10 cellular contexts compared by ENCODE assay signal in the genomic region with DNA sequence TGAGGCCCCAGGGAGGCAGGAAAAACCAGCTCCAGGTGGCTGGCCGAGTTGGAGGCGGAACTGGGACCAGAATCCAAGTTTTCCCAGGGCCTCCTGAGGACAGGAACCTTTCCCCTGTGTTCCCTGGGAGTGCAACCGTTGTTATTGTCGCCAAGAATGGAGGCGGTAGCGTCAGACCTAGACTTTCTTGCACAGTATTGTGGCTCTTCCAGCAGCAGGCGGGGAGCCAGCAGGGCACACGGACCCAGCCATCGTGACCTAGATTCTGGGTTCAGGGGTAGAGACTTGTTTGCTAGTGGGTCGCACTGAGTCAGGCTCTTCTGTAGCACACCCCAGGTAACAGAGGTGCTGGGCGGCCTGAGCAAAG. TPM values are rescaled to one million over a fixed set of nuclear protein-coding genes. Genes with fewer than 3 reads are reported as not detected.
DNase-seq lines count a peak whose midpoint lies in the region; ATAC-seq and TF ChIP-seq lines count a peak whose summit lies in the region.
"Had no signal": no experiment of that assay in that cellular context is flagged by ENCODE, and none has a peak within 500 bp of the region (broad histone marks: within the 10 kb centered on the region; RNA-seq: fewer than 3 reads in every experiment).

No MANE protein-coding gene starts in this region.

- intact Hi-C loops in upper lobe of right lung (cut with DNase I): no loop called here

- no peak for TF ChIP-seq CTCF in upper lobe of right lung (IDR thresholded peaks at IDR 0.05)

- H3K4me1 Mint-ChIP-seq in activated naive CD4-positive, alpha-beta T cell treated with anti-CD3 and anti-CD28 coated beads, Interleukin-2, amount 50 U/mL, for 24 hours: peaks cover 21% of the 10 kb centered on the region
- H3K4me1 Mint-ChIP-seq in naive thymus-derived CD8-positive, alpha-beta T cell: peaks cover 4 to 31% (median 21%) of the 10 kb centered on the region in 4 donors

- no peak for DNase-seq in activated naive CD4-positive, alpha-beta T cell treated with anti-CD3 and anti-CD28 coated beads, Interleukin-2, amount 50 U/mL, for 72 hours (ENCODE audit: low spot score in 2 of 2)
- no peak for DNase-seq in effector memory CD4-positive, alpha-beta T cell
- DNase-seq in naive thymus-derived CD8-positive, alpha-beta T cell: no peak
- DNase-seq in upper lobe of right lung (no peak), UCSD-AML1 (lab: John Stamatoyannopoulos, UW; ENCODE audit: unreplicated experiment) (no peak), foreskin melanocyte (no peak)

- peak overlapping the region; percentile 26 for H3K4me3 ChIP-seq in effector memory CD4-positive, alpha-beta T cell (ENCODE audit: insufficient read depth, low read depth, low read length, poor library complexity, severe bottlenecking)
- peak overlapping the region; percentile 41 for H3K4me3 ChIP-seq in upper lobe of right lung

- peaks cover 6% of the 10 kb centered on the region for H3K27me3 Mint-ChIP-seq in activated naive CD4-positive, alpha-beta T cell treated with anti-CD3 and anti-CD28 coated beads, Interleukin-2, amount 50 U/mL, for 24 hours
- peaks cover 8 to 50% (median 29%) of the 10 kb centered on the region in 5 donors for H3K27me3 Mint-ChIP-seq in naive thymus-derived CD8-positive, alpha-beta T cell

- no peaks in the 10 kb centered on the region for H3K36me3 Mint-ChIP-seq in activated naive CD4-positive, alpha-beta T cell treated with anti-CD3 and anti-CD28 coated beads, Interleukin-2, amount 50 U/mL, for 24 hours
- no peaks in the 10 kb centered on the region for H3K36me3 Mint-ChIP-seq in activated naive CD4-positive, alpha-beta T cell treated with anti-CD3 and anti-CD28 coated beads, Interleukin-2, amount 50 U/mL, for 72 hours
- H3K36me3 Mint-ChIP-seq in naive thymus-derived CD8-positive, alpha-beta T cell: no peaks in the 10 kb centered on the region

- no peaks in the 10 kb centered on the region for H3K36me3 ChIP-seq in effector memory CD4-positive, alpha-beta T cell (ENCODE audit: control insufficient read depth, insufficient read depth, low read length)
- no peaks in the 10 kb centered on the region for H3K36me3 ChIP-seq in upper lobe of right lung

- H3K4me3 Mint-ChIP-seq in activated naive CD4-positive, alpha-beta T cell treated with anti-CD3 and anti-CD28 coated beads, Interleukin-2, amount 50 U/mL, for 24 hours: peak overlapping the region; percentile 42
- peak overlapping the region; percentile 48 to 74 (median 62) for H3K4me3 Mint-ChIP-seq in naive thymus-derived CD8-positive, alpha-beta T cell

- peaks cover 29% of the 10 kb centered on the region for H3K4me1 ChIP-seq in effector memory CD4-positive, alpha-beta T cell (ENCODE audit: control insufficient read depth, insufficient read depth, low read length, poor library complexity, severe bottlenecking)
- peaks cover 13% of the 10 kb centered on the region for H3K4me1 ChIP-seq in upper lobe of right lung

- POLR2A ChIA-PET in naive thymus-derived CD8-positive, alpha-beta T cell (lab: Charles Lee): no interaction called here

- H3K9me3 Mint-ChIP-seq in activated naive CD4-positive, alpha-beta T cell treated with anti-CD3 and anti-CD28 coated beads, Interleukin-2, amount 50 U/mL, for 24 hours: no peaks in the 10 kb centered on the region
- H3K9me3 Mint-ChIP-seq in activated naive CD4-positive, alpha-beta T cell treated with anti-CD3 and anti-CD28 coated beads, Interleukin-2, amount 50 U/mL, for 72 hours: no peaks in the 10 kb centered on the region
- no peaks in the 10 kb centered on the region for H3K9me3 Mint-ChIP-seq in naive thymus-derived CD8-positive, alpha-beta T cell

- ATAC-seq in activated naive CD4-positive, alpha-beta T cell treated with anti-CD3 and anti-CD28 coated beads, Interleukin-2, amount 50 U/mL, for 72 hours: no peak
- peak; percentile 37 to 44 for ATAC-seq in naive thymus-derived CD8-positive, alpha-beta T cell
- ATAC-seq in upper lobe of right lung (no peak), HG02840 (IDR thresholded peaks at IDR 0.05; ENCODE audit: low FRiP score, unreplicated experiment) (no peak)

- no peak overlapping the region for H3K27ac Mint-ChIP-seq in activated naive CD4-positive, alpha-beta T cell treated with anti-CD3 and anti-CD28 coated beads, Interleukin-2, amount 50 U/mL, for 24 hours
- H3K27ac Mint-ChIP-seq in activated naive CD4-positive, alpha-beta T cell treated with anti-CD3 and anti-CD28 coated beads, Interleukin-2, amount 50 U/mL, for 72 hours: no peak overlapping the region
- peak overlapping the region in 1 of 10 donors; percentile 55 for H3K27ac Mint-ChIP-seq in naive thymus-derived CD8-positive, alpha-beta T cell

- H3K9me3 ChIP-seq in effector memory CD4-positive, alpha-beta T cell (ENCODE audit: control insufficient read depth, low read length): no peaks in the 10 kb centered on the region
- H3K9me3 ChIP-seq in upper lobe of right lung: no peaks in the 10 kb centered on the region

- H3K27ac ChIP-seq in effector memory CD4-positive, alpha-beta T cell (ENCODE audit: insufficient read depth, low read length, poor library complexity, severe bottlenecking): no peak overlapping the region
- no peak overlapping the region for H3K27ac ChIP-seq in upper lobe of right lung
- H3K27ac ChIP-seq: VCaP had no signal

- H3K27me3 ChIP-seq in effector memory CD4-positive, alpha-beta T cell (replicated peaks; ENCODE audit: control insufficient read depth, insufficient read depth, low read length, poor library complexity, severe bottlenecking): no peaks in the 10 kb centered on the region
- peaks cover 14% of the 10 kb centered on the region for H3K27me3 ChIP-seq in upper lobe of right lung

RNA-seq across cellular contexts. Expression of a gene that starts 0.7 kb away (rescaled TPM):
- total RNA-seq in activated naive CD4-positive, alpha-beta T cell treated with anti-CD3 and anti-CD28 coated beads, Interleukin-2, amount 50 U/mL, for 72 hours: under 1 TPM in 1 of 2 donors, not detected in 1; 0.08 TPM
- total RNA-seq in naive thymus-derived CD8-positive, alpha-beta T cell: not detected
- 1 to 10 TPM in 1 of 3 donors, not detected in 2; 1.1 TPM for polyA plus RNA-seq in naive thymus-derived CD8-positive, alpha-beta T cell
- total RNA-seq in upper lobe of right lung: 0.23 TPM
- polyA plus RNA-seq: fibroblast of lung had no signal

RNA-seq across cellular contexts. Expression of a gene that starts 36.3 kb away (rescaled TPM):
- total RNA-seq in activated naive CD4-positive, alpha-beta T cell treated with anti-CD3 and anti-CD28 coated beads, Interleukin-2, amount 50 U/mL, for 72 hours: not detected
- total RNA-seq in naive thymus-derived CD8-positive, alpha-beta T cell: not detected
- polyA plus RNA-seq in naive thymus-derived CD8-positive, alpha-beta T cell: not detected
- not detected for total RNA-seq in upper lobe of right lung
- polyA plus RNA-seq: fibroblast of lung had no signal

RNA-seq across cellular contexts. Expression of a gene that starts 41.9 kb away (rescaled TPM):
- not detected for total RNA-seq in activated naive CD4-positive, alpha-beta T cell treated with anti-CD3 and anti-CD28 coated beads, Interleukin-2, amount 50 U/mL, for 72 hours
- not detected for total RNA-seq in naive thymus-derived CD8-positive, alpha-beta T cell
- under 1 TPM in 1 of 3 donors, not detected in 2; 0.10 TPM for polyA plus RNA-seq in naive thymus-derived CD8-positive, alpha-beta T cell
- not detected for total RNA-seq in upper lobe of right lung
- total RNA-seq: fibroblast of lung had no signal
- polyA plus RNA-seq: fibroblast of lung had no signal

RNA-seq across cellular contexts. Expression of a gene that starts 51.3 kb away (rescaled TPM):
- under 1 TPM; 0.25 to 0.31 TPM for total RNA-seq in activated naive CD4-positive, alpha-beta T cell treated with anti-CD3 and anti-CD28 coated beads, Interleukin-2, amount 50 U/mL, for 72 hours
- total RNA-seq in naive thymus-derived CD8-positive, alpha-beta T cell: under 1 TPM; 0.38 to 0.42 TPM
- polyA plus RNA-seq in naive thymus-derived CD8-positive, alpha-beta T cell: under 1 TPM; 0.09 to 0.28 (median 0.11) TPM
- not detected for total RNA-seq in upper lobe of right lung
- total RNA-seq: fibroblast of lung had no signal
- polyA plus RNA-seq: fibroblast of lung had no signal

Comparison
In these comparisons a context has a peak if more than half of its experiments do, and no peak if none do; other contexts are left out.
1. ATAC-seq: peak in naive thymus-derived CD8-positive, alpha-beta T cell (2 of 2); none in activated naive CD4-positive, alpha-beta T cell treated with anti-CD3 and anti-CD28 coated beads, Interleukin-2, amount 50 U/mL, for 72 hours (0 of 2), upper lobe of right lung (single experiment) and HG02840 (single experiment).